In the genomic region with DNA sequence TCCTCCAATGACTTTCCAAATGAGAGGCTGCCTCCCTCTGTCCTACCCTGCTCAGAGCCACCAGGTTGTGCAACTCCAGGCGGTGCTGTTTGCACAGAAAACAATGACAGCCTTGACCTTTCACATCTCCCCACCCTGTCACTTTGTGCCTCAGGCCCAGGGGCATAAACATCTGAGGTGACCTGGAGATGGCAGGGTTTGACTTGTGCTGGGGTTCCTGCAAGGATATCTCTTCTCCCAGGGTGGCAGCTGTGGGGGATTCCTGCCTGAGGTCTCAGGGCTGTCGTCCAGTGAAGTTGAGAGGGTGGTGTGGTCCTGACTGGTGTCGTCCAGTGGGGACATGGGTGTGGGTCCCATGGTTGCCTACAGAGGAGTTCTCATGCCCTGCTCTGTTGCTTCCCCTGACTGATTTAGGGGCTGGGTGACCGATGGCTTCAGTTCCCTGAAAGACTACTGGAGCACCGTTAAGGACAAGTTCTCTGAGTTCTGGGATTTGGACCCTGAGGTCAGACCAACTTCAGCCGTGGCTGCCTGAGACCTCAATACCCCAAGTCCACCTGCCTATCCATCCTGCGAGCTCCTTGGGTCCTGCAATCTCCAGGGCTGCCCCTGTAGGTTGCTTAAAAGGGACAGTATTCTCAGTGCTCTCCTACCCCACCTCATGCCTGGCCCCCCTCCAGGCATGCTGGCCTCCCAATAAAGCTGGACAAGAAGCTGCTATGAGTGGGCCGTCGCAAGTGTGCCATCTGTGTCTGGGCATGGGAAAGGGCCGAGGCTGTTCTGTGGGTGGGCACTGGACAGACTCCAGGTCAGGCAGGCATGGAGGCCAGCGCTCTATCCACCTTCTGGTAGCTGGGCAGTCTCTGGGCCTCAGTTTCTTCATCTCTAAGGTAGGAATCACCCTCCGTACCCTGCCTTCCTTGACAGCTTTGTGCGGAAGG, we compare ENCODE assay signal across 1 cellular context.
A peak's percentile ranks its signal among the peaks of the same experiment; 100 is the strongest.
TF ChIP-seq lines count a peak whose summit lies in the region.

No MANE protein-coding gene starts in this region.

TF ChIP-seq in HepG2, 621 proteins besides CTCF, POLR2A, EP300 and RAD21 (continued from another document and continues in another):
- TF ChIP-seq, protein P1, sequence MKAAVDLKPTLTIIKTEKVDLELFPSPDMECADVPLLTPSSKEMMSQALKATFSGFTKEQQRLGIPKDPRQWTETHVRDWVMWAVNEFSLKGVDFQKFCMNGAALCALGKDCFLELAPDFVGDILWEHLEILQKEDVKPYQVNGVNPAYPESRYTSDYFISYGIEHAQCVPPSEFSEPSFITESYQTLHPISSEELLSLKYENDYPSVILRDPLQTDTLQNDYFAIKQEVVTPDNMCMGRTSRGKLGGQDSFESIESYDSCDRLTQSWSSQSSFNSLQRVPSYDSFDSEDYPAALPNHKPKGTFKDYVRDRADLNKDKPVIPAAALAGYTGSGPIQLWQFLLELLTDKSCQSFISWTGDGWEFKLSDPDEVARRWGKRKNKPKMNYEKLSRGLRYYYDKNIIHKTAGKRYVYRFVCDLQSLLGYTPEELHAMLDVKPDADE (CRISPR knock-in tag; IDR thresholded peaks at IDR 0.05), result peak; percentile 85; the same call in 1 of the 2 replicates
- TF ChIP-seq, protein P2, sequence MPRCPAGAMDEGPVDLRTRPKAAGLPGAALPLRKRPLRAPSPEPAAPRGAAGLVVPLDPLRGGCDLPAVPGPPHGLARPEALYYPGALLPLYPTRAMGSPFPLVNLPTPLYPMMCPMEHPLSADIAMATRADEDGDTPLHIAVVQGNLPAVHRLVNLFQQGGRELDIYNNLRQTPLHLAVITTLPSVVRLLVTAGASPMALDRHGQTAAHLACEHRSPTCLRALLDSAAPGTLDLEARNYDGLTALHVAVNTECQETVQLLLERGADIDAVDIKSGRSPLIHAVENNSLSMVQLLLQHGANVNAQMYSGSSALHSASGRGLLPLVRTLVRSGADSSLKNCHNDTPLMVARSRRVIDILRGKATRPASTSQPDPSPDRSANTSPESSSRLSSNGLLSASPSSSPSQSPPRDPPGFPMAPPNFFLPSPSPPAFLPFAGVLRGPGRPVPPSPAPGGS (CRISPR knock-in tag; IDR thresholded peaks at IDR 0.05), result peak; percentile 63; the same call in 1 of the 2 replicates
- TF ChIP-seq DMAP1 (CRISPR knock-in tag; IDR thresholded peaks at IDR 0.05) (peak; percentile 87), TGIF2 (CRISPR knock-in tag; IDR thresholded peaks at IDR 0.05) (peak; percentile 95), CBX5 (CRISPR knock-in tag; IDR thresholded peaks at IDR 0.05; ENCODE audit: borderline replicate concordance) (peak; percentile 84), MAFK (conservative IDR thresholded peaks at IDR 0.05 in 1 of 2, IDR thresholded peaks at IDR 0.05 in 1 of 2; ENCODE audit: low read length in 2 of 2) (no peak), ETV5 (CRISPR knock-in tag; IDR thresholded peaks at IDR 0.05; ENCODE audit: borderline replicate concordance) (peak; percentile 79), ADNP (CRISPR knock-in tag; IDR thresholded peaks at IDR 0.05) (no peak), CEBPB (IDR thresholded peaks at IDR 0.05; ENCODE audit: borderline replicate concordance, low read depth, low read length) (peak; percentile 99), KDM4B (CRISPR knock-in tag; IDR thresholded peaks at IDR 0.05) (peak; percentile 94; the same call in 1 of the 2 replicates), ZNF431 (CRISPR knock-in tag; IDR thresholded peaks at IDR 0.05; ENCODE audit: borderline replicate concordance, low read depth) (peak; percentile 70; the same call in 1 of the 2 replicates), ARHGAP35 (CRISPR knock-in tag; IDR thresholded peaks at IDR 0.05; ENCODE audit: borderline replicate concordance) (no peak), ZNF296 (CRISPR knock-in tag; conservative IDR thresholded peaks at IDR 0.05) (0 out of 2 replicates have a peak, but pooled peaks have one; percentile 54), STAT5B (CRISPR knock-in tag; IDR thresholded peaks at IDR 0.05) (peak; percentile 90), ZNF678 (CRISPR knock-in tag; IDR thresholded peaks at IDR 0.05) (no peak), IKZF4 (CRISPR knock-in tag; IDR thresholded peaks at IDR 0.05; ENCODE audit: borderline replicate concordance, low read depth, not compliant biosample characterization) (peak; percentile 61), STAG1 (CRISPR knock-in tag; IDR thresholded peaks at IDR 0.05) (peak; percentile 77), ZNF12 (CRISPR knock-in tag; IDR thresholded peaks at IDR 0.05) (peak; percentile 81), ZNF761 (CRISPR knock-in tag; conservative IDR thresholded peaks at IDR 0.05) (0 out of 2 replicates have a peak, but pooled peaks have one; percentile 27), DNMT1 (CRISPR knock-in tag; IDR thresholded peaks at IDR 0.05) (0 out of 2 replicates have a peak, but pooled peaks have one; percentile 24), NPAS2 (CRISPR knock-in tag; IDR thresholded peaks at IDR 0.05; ENCODE audit: borderline replicate concordance) (no peak), SMARCC2 (IDR thresholded peaks at IDR 0.05) (no peak), SOX6 (IDR thresholded peaks at IDR 0.05) (no peak), SOX6 (CRISPR knock-in tag; IDR thresholded peaks at IDR 0.05) (peak; percentile 100), ZNF17 (CRISPR knock-in tag; IDR thresholded peaks at IDR 0.05) (no peak), GZF1 (CRISPR knock-in tag; IDR thresholded peaks at IDR 0.05) (no peak), ZSCAN20 (CRISPR knock-in tag; IDR thresholded peaks at IDR 0.05; ENCODE audit: borderline replicate concordance) (no peak), ZNF33B (CRISPR knock-in tag; IDR thresholded peaks at IDR 0.05) (no peak), ZNF891 (CRISPR knock-in tag; IDR thresholded peaks at IDR 0.05) (no peak), JUNB (CRISPR knock-in tag; IDR thresholded peaks at IDR 0.05; ENCODE audit: borderline replicate concordance) (peak; percentile 73; the same call in 1 of the 2 replicates), NCOR1 (IDR thresholded peaks at IDR 0.05; ENCODE audit: borderline replicate concordance, low read length) (peak; percentile 95), RCOR2 (CRISPR knock-in tag; IDR thresholded peaks at IDR 0.05) (peak; percentile 94), MAFG (CRISPR knock-in tag; IDR thresholded peaks at IDR 0.05) (no peak), FOXJ3 (CRISPR knock-in tag; IDR thresholded peaks at IDR 0.05; ENCODE audit: borderline replicate concordance) (peak; percentile 98), NCOA5 (CRISPR knock-in tag; IDR thresholded peaks at IDR 0.05) (0 out of 2 replicates have a peak, but pooled peaks have one; percentile 49), AGO1 (IDR thresholded peaks at IDR 0.05; ENCODE audit: low read depth, low read length, poor library complexity, severe bottlenecking) (peak; percentile 91), ZNF552 (CRISPR knock-in tag; IDR thresholded peaks at IDR 0.05; ENCODE audit: borderline replicate concordance) (peak; percentile 86; the same call in 1 of the 2 replicates), THAP11 (CRISPR knock-in tag; IDR thresholded peaks at IDR 0.05) (peak; percentile 80), PAX8 (CRISPR knock-in tag; IDR thresholded peaks at IDR 0.05; ENCODE audit: borderline replicate concordance) (no peak), NBN (conservative IDR thresholded peaks at IDR 0.05) (no peak), ZNF496 (CRISPR knock-in tag; IDR thresholded peaks at IDR 0.05; ENCODE audit: insufficient replicate concordance) (no peak), FOXK1 (CRISPR knock-in tag; IDR thresholded peaks at IDR 0.05; ENCODE audit: borderline replicate concordance, low read depth) (peak; percentile 93; the same call in 1 of the 2 replicates), GATAD1 (CRISPR knock-in tag; IDR thresholded peaks at IDR 0.05) (peak; percentile 82), ATRX (CRISPR knock-in tag; IDR thresholded peaks at IDR 0.05; ENCODE audit: borderline replicate concordance) (no peak)
- TF ChIP-seq, protein P3, sequence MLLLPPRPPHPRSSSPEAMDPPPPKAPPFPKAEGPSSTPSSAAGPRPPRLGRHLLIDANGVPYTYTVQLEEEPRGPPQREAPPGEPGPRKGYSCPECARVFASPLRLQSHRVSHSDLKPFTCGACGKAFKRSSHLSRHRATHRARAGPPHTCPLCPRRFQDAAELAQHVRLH (CRISPR knock-in tag; IDR thresholded peaks at IDR 0.05; ENCODE audit: borderline replicate concordance, low read depth), result peak; percentile 85
- TF ChIP-seq, protein P4, sequence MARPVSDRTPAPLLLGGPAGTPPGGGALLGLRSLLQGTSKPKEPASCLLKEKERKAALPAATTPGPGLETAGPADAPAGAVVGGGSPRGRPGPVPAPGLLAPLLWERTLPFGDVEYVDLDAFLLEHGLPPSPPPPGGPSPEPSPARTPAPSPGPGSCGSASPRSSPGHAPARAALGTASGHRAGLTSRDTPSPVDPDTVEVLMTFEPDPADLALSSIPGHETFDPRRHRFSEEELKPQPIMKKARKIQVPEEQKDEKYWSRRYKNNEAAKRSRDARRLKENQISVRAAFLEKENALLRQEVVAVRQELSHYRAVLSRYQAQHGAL (CRISPR knock-in tag; IDR thresholded peaks at IDR 0.05; ENCODE audit: not compliant biosample characterization), result peak; percentile 85
- TF ChIP-seq, protein P5, sequence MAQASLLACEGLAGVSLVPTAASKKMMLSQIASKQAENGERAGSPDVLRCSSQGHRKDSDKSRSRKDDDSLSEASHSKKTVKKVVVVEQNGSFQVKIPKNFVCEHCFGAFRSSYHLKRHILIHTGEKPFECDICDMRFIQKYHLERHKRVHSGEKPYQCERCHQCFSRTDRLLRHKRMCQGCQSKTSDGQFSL (CRISPR knock-in tag; IDR thresholded peaks at IDR 0.05), result peak; percentile 33; the same call in 1 of the 2 replicates
- TF ChIP-seq, protein P6, sequence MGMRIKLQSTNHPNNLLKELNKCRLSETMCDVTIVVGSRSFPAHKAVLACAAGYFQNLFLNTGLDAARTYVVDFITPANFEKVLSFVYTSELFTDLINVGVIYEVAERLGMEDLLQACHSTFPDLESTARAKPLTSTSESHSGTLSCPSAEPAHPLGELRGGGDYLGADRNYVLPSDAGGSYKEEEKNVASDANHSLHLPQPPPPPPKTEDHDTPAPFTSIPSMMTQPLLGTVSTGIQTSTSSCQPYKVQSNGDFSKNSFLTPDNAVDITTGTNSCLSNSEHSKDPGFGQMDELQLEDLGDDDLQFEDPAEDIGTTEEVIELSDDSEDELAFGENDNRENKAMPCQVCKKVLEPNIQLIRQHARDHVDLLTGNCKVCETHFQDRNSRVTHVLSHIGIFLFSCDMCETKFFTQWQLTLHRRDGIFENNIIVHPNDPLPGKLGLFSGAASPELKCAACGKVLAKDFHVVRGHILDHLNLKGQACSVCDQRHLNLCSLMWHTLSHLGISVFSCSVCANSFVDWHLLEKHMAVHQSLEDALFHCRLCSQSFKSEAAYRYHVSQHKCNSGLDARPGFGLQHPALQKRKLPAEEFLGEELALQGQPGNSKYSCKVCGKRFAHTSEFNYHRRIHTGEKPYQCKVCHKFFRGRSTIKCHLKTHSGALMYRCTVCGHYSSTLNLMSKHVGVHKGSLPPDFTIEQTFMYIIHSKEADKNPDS (CRISPR knock-in tag; IDR thresholded peaks at IDR 0.05), result peak; percentile 76; the same call in 1 of the 2 replicates
- TF ChIP-seq, protein P7, sequence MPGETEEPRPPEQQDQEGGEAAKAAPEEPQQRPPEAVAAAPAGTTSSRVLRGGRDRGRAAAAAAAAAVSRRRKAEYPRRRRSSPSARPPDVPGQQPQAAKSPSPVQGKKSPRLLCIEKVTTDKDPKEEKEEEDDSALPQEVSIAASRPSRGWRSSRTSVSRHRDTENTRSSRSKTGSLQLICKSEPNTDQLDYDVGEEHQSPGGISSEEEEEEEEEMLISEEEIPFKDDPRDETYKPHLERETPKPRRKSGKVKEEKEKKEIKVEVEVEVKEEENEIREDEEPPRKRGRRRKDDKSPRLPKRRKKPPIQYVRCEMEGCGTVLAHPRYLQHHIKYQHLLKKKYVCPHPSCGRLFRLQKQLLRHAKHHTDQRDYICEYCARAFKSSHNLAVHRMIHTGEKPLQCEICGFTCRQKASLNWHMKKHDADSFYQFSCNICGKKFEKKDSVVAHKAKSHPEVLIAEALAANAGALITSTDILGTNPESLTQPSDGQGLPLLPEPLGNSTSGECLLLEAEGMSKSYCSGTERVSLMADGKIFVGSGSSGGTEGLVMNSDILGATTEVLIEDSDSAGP (CRISPR knock-in tag; IDR thresholded peaks at IDR 0.05; ENCODE audit: borderline replicate concordance), result peak; percentile 78
- TF ChIP-seq, protein P8, sequence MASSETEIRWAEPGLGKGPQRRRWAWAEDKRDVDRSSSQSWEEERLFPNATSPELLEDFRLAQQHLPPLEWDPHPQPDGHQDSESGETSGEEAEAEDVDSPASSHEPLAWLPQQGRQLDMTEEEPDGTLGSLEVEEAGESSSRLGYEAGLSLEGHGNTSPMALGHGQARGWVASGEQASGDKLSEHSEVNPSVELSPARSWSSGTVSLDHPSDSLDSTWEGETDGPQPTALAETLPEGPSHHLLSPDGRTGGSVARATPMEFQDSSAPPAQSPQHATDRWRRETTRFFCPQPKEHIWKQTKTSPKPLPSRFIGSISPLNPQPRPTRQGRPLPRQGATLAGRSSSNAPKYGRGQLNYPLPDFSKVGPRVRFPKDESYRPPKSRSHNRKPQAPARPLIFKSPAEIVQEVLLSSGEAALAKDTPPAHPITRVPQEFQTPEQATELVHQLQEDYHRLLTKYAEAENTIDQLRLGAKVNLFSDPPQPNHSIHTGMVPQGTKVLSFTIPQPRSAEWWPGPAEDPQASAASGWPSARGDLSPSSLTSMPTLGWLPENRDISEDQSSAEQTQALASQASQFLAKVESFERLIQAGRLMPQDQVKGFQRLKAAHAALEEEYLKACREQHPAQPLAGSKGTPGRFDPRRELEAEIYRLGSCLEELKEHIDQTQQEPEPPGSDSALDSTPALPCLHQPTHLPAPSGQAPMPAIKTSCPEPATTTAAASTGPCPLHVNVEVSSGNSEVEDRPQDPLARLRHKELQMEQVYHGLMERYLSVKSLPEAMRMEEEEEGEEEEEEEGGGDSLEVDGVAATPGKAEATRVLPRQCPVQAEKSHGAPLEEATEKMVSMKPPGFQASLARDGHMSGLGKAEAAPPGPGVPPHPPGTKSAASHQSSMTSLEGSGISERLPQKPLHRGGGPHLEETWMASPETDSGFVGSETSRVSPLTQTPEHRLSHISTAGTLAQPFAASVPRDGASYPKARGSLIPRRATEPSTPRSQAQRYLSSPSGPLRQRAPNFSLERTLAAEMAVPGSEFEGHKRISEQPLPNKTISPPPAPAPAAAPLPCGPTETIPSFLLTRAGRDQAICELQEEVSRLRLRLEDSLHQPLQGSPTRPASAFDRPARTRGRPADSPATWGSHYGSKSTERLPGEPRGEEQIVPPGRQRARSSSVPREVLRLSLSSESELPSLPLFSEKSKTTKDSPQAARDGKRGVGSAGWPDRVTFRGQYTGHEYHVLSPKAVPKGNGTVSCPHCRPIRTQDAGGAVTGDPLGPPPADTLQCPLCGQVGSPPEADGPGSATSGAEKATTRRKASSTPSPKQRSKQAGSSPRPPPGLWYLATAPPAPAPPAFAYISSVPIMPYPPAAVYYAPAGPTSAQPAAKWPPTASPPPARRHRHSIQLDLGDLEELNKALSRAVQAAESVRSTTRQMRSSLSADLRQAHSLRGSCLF (CRISPR knock-in tag; IDR thresholded peaks at IDR 0.05; ENCODE audit: borderline replicate concordance), result no peak
- TF ChIP-seq, protein P9, sequence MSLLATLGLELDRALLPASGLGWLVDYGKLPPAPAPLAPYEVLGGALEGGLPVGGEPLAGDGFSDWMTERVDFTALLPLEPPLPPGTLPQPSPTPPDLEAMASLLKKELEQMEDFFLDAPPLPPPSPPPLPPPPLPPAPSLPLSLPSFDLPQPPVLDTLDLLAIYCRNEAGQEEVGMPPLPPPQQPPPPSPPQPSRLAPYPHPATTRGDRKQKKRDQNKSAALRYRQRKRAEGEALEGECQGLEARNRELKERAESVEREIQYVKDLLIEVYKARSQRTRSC (CRISPR knock-in tag; IDR thresholded peaks at IDR 0.05; ENCODE audit: low read depth), result 0 out of 2 replicates have a peak, but pooled peaks have one; percentile 37
